In the genomic region with DNA sequence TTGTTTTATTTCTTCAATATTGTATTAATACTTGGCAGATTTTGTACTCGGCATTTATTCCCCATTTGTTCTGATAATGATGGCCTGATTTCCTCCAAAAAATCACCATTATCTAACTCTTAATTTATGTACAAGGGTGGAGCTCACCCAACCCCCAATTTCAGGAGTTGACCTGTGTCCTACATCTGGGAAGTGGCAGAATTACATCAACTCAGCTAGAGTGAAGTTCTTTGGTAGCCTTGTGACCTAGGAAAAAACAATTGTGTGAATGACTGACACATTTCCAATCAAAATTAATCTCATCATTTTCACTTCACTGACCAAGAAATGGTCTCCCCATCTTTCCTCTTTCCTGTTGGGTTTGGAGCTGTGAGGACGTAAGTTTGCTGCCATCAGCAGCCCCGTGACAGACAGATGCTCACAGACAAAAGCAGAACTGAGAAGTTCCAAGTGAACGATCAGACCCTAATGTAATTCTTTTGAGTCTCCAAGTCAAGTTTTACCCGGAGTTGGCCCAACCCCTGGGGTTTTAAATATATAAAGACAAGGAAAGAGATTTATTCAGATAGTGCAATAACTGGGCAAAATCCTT, we compare ENCODE assay signal across 13 cellular contexts. TPM values are rescaled to one million over a fixed set of nuclear protein-coding genes. Genes with fewer than 3 reads are reported as not detected.
DNase-seq lines count a peak whose midpoint lies in the region; ATAC-seq and TF ChIP-seq lines count a peak whose summit lies in the region.
"Had no signal": no experiment of that assay in that cellular context is flagged by ENCODE, and none has a peak within 500 bp of the region (broad histone marks: within the 10 kb centered on the region; RNA-seq: fewer than 3 reads in every experiment).

No MANE protein-coding gene starts in this region.

- peak overlapping the region in 8 of 11 experiments; percentile 13 to 74 (median 48); a peak in 12 of 22 replicates for H3K9ac ChIP-seq in BLaER1 treated with 17β-estradiol and CSF1 and Interleukin-3, amounts not matched to agents 10 nM and 100 nM

- peak; percentile 61 for DNase-seq in germinal center (ENCODE audit: low spot score)
- no peak for DNase-seq in activated effector memory CD4-positive, alpha-beta T cell treated with anti-CD3 and anti-CD28 coated beads, Interleukin-2, amount 50 U/mL, for 16 hours
- DNase-seq in MCF 10A (ENCODE audit: unreplicated experiment): no peak
- DNase-seq in SIG-M5 (lab: John Stamatoyannopoulos, UW): no peak
- DNase-seq: activated naive CD4-positive, alpha-beta T cell; kidney had no signal

- no peaks in the 10 kb centered on the region for H3K36me3 Mint-ChIP-seq in MCF 10A (ENCODE audit: insufficient read depth, unreplicated experiment)

- CTCF ChIA-PET in MCF 10A (lab: Yijun Ruan, JAX): interaction anchor here (0.7 kb wide), 1 partner anchor 15 kb away, joined by 4 read pairs; no protein-coding TSS in a partner anchor

- H3K27ac ChIP-seq in BLaER1 treated with 17β-estradiol and CSF1 and Interleukin-3, amounts not matched to agents 10 nM and 100 nM: peak overlapping the region; percentile 71 to 92 (median 79)

- no peak overlapping the region for H3K27ac Mint-ChIP-seq in MCF 10A (ENCODE audit: low read depth, unreplicated experiment)

- POLR2A ChIA-PET in MCF 10A (lab: Yijun Ruan, JAX): interaction anchor here (1.1 kb wide), 1 partner anchor 9 kb away, joined by 3 read pairs; no protein-coding TSS in a partner anchor

- H4K20me1 ChIP-seq in BLaER1 treated with 17β-estradiol and CSF1 and Interleukin-3, amounts not matched to agents 10 nM and 100 nM: no peaks in the 10 kb centered on the region

- H3K4me3 ChIP-seq in BLaER1 treated with 17β-estradiol and CSF1 and Interleukin-3, amounts not matched to agents 10 nM and 100 nM: no peak overlapping the region

- peaks cover 35 to 98% (median 59%) of the 10 kb centered on the region in 10 experiments for H3K4me1 ChIP-seq in BLaER1 treated with 17β-estradiol and CSF1 and Interleukin-3, amounts not matched to agents 10 nM and 100 nM

- H3K27me3 ChIP-seq in BLaER1 treated with 17β-estradiol and CSF1 and Interleukin-3, amounts not matched to agents 10 nM and 100 nM: no peaks in the 10 kb centered on the region

- H3K36me3 ChIP-seq in BLaER1 treated with 17β-estradiol and CSF1 and Interleukin-3, amounts not matched to agents 10 nM and 100 nM: peaks cover 0 to 36% (median 20%) of the 10 kb centered on the region in 11 experiments; a peak in 13 of 22 replicates

- no peak for TF ChIP-seq CTCF in MCF 10A (IDR thresholded peaks at IDR 0.05; ENCODE audit: unreplicated experiment)

- peak overlapping the region; percentile 51 to 87 (median 77) for H3K4me2 ChIP-seq in BLaER1 treated with 17β-estradiol and CSF1 and Interleukin-3, amounts not matched to agents 10 nM and 100 nM

- intact Hi-C loops in MCF 10A (cut with micrococcal nuclease): no loop called here

- peaks cover 7% of the 10 kb centered on the region for H3K4me1 Mint-ChIP-seq in MCF 10A (ENCODE audit: insufficient read depth, unreplicated experiment)

- BruUV-seq in MCF 10A (replicated peaks; lab: Mats Ljungman, UMichigan): no TSS peak

- ATAC-seq in GM19351 (IDR thresholded peaks at IDR 0.05; ENCODE audit: unreplicated experiment): peak; percentile 69
- ATAC-seq in HG03108 (IDR thresholded peaks at IDR 0.05; ENCODE audit: unreplicated experiment): peak; percentile 53
- no peak for ATAC-seq in HG03571 (IDR thresholded peaks at IDR 0.05; ENCODE audit: unreplicated experiment)

- no peaks in the 10 kb centered on the region for H3K9me3 Mint-ChIP-seq in MCF 10A (ENCODE audit: unreplicated experiment)

- peaks cover 0 to 57% (median 51%) of the 10 kb centered on the region in 11 experiments; a peak in 20 of 22 replicates for H3K9me3 ChIP-seq in BLaER1 treated with 17β-estradiol and CSF1 and Interleukin-3, amounts not matched to agents 10 nM and 100 nM (replicated peaks in 1 of 11)

- H3K4me3 Mint-ChIP-seq in MCF 10A (ENCODE audit: unreplicated experiment): no peak overlapping the region

- no peaks in the 10 kb centered on the region for H3K27me3 Mint-ChIP-seq in MCF 10A (ENCODE audit: insufficient read depth, unreplicated experiment)

RNA-seq across cellular contexts. Expression of gene MS4A6E, which starts 16.6 kb away (rescaled TPM):
- total RNA-seq in MCF 10A (2022): not detected in 2 replicates
- total RNA-seq: HT1080, NCI-H460, renal cortical epithelial cell had no signal

RNA-seq across cellular contexts. Expression of gene MS4A4A, which starts 30.0 kb away (rescaled TPM):
- total RNA-seq in MCF 10A (2022): not detected in 2 replicates
- total RNA-seq: HT1080, NCI-H460, renal cortical epithelial cell had no signal
